In genomic region chr17:80771612-80772005, GRCh38 we compare ENCODE assay signal across 22 cellular contexts.
DNase-seq lines count a peak whose midpoint lies in the region; ATAC-seq, FAIRE-seq and TF ChIP-seq lines count a peak whose summit lies in the region.
"Had no signal": no experiment of that assay in that cellular context is flagged by ENCODE, and none has a peak within 500 bp of the region (broad histone marks: within the 10 kb centered on the region; RNA-seq: fewer than 3 reads in every experiment).

No MANE protein-coding gene starts in this region.

- H4K20me1 ChIP-seq in hepatocyte (ENCODE audit: insufficient read depth, poor library complexity, severe bottlenecking): no peaks in the 10 kb centered on the region

- DNase-seq in T-helper 1 cell (no peak), mesenteric fat pad (ENCODE audit: low spot score) (peak; percentile 71), hepatocyte (ENCODE audit: low spot score) (no peak), pancreas (no peak)
- DNase-seq in activated naive CD8-positive, alpha-beta T cell treated with anti-CD3 and anti-CD28 coated beads, Interleukin-2, amount 10 ng/mL, durations not matched to agents 7 days and 5 days: no peak
- no peak for DNase-seq in activated naive CD8-positive, alpha-beta T cell treated with anti-CD3 and anti-CD28 coated beads for 36 hours
- DNase-seq: BE2C; CD8-positive, alpha-beta T cell; DMS79; NCI-H1436; NCI-H2171; NCI-H748 treated with DMSO at 0.1 percent for 48 hours; Right ventricle myocardium superior had no signal

- ATAC-seq in activated naive CD8-positive, alpha-beta T cell treated with anti-CD3 and anti-CD28 coated beads, Interleukin-2, amount 10 ng/mL, durations not matched to agents 7 days and 5 days (ENCODE audit: low read depth): no peak
- no peak for ATAC-seq in pancreas
- ATAC-seq: CD8-positive, alpha-beta T cell; GM12878; K562; Panc1 had no signal

- no peaks in the 10 kb centered on the region for H3K9me3 Mint-ChIP-seq in T-helper 1 cell treated with Interleukin-12 subunit alpha and Interleukin-12 subunit beta and Interleukin-4 antibody, amounts not matched to agents 30 μg/mL and 1 μg/mL, for 36 hours
- no peaks in the 10 kb centered on the region for H3K9me3 Mint-ChIP-seq in activated naive CD8-positive, alpha-beta T cell treated with anti-CD3 and anti-CD28 coated beads, Interleukin-2, amount 10 ng/mL, durations not matched to agents 7 days and 5 days
- no peaks in the 10 kb centered on the region for H3K9me3 Mint-ChIP-seq in activated naive CD8-positive, alpha-beta T cell treated with anti-CD3 and anti-CD28 coated beads for 36 hours
- H3K9me3 Mint-ChIP-seq: CD8-positive, alpha-beta T cell had no signal

- H3K36me3 Mint-ChIP-seq in T-helper 1 cell treated with Interleukin-12 subunit alpha and Interleukin-12 subunit beta and Interleukin-4 antibody, amounts not matched to agents 30 μg/mL and 1 μg/mL, for 36 hours (ENCODE audit: low read depth): peaks cover 24% of the 10 kb centered on the region
- H3K36me3 Mint-ChIP-seq in activated naive CD8-positive, alpha-beta T cell treated with anti-CD3 and anti-CD28 coated beads, Interleukin-2, amount 10 ng/mL, durations not matched to agents 7 days and 5 days: peaks cover 14% of the 10 kb centered on the region
- H3K36me3 Mint-ChIP-seq in activated naive CD8-positive, alpha-beta T cell treated with anti-CD3 and anti-CD28 coated beads for 36 hours: peaks cover 33% of the 10 kb centered on the region

- H3K9me3 ChIP-seq in thymus (ENCODE audit: control insufficient read depth): no peaks in the 10 kb centered on the region
- no peaks in the 10 kb centered on the region for H3K9me3 ChIP-seq in hepatocyte (ENCODE audit: low read depth)
- no peaks in the 10 kb centered on the region for H3K9me3 ChIP-seq in pancreas
- H3K9me3 ChIP-seq: BE2C, HAP-1 had no signal

- H3K4me1 Mint-ChIP-seq in T-helper 1 cell treated with Interleukin-12 subunit alpha and Interleukin-12 subunit beta and Interleukin-4 antibody, amounts not matched to agents 30 μg/mL and 1 μg/mL, for 36 hours (ENCODE audit: low read depth): peaks cover 57% of the 10 kb centered on the region
- peaks cover 55% of the 10 kb centered on the region for H3K4me1 Mint-ChIP-seq in activated naive CD8-positive, alpha-beta T cell treated with anti-CD3 and anti-CD28 coated beads, Interleukin-2, amount 10 ng/mL, durations not matched to agents 7 days and 5 days
- peaks cover 54% of the 10 kb centered on the region for H3K4me1 Mint-ChIP-seq in activated naive CD8-positive, alpha-beta T cell treated with anti-CD3 and anti-CD28 coated beads for 36 hours

- POLR2A ChIA-PET in activated naive CD8-positive, alpha-beta T cell treated with anti-CD3 and anti-CD28 coated beads, Interleukin-2, amount 10 ng/mL, durations not matched to agents 7 days and 5 days (lab: Charles Lee): interaction anchor here (0.8 to 1.0 kb wide), 2 partner anchors 11 to 13 kb away, joined by 3 read pairs; no protein-coding TSS in a partner anchor

- H3K36me3 ChIP-seq in thymus (ENCODE audit: control insufficient read depth, insufficient read depth) (peaks cover 7% of the 10 kb centered on the region), hepatocyte (replicated peaks; ENCODE audit: insufficient read depth, low read depth) (no peaks in the 10 kb centered on the region), pancreas (no peaks in the 10 kb centered on the region)
- H3K36me3 ChIP-seq: BE2C, HAP-1 had no signal

- no peak for FAIRE-seq in pancreas (lab: Jason Lieb, UNC)
- FAIRE-seq: D721Med, G401.6, GM12878, K562 had no signal

- no peak for TF ChIP-seq CTCF in hepatocyte (IDR thresholded peaks at IDR 0.05; ENCODE audit: poor library complexity)
- no peak for TF ChIP-seq CTCF in pancreas (IDR thresholded peaks at IDR 0.05)

- H3K4me3 Mint-ChIP-seq in T-helper 1 cell treated with Interleukin-12 subunit alpha and Interleukin-12 subunit beta and Interleukin-4 antibody, amounts not matched to agents 30 μg/mL and 1 μg/mL, for 36 hours: no peak overlapping the region
- H3K4me3 Mint-ChIP-seq in activated naive CD8-positive, alpha-beta T cell treated with anti-CD3 and anti-CD28 coated beads, Interleukin-2, amount 10 ng/mL, durations not matched to agents 7 days and 5 days: no peak overlapping the region
- H3K4me3 Mint-ChIP-seq in activated naive CD8-positive, alpha-beta T cell treated with anti-CD3 and anti-CD28 coated beads for 36 hours: no peak overlapping the region
- H3K4me3 Mint-ChIP-seq: CD8-positive, alpha-beta T cell had no signal

- H3K27ac ChIP-seq in thymus (ENCODE audit: low read depth): peak overlapping the region; percentile 43
- no peak overlapping the region for H3K27ac ChIP-seq in hepatocyte
- H3K27ac ChIP-seq in pancreas: no peak overlapping the region
- H3K27ac ChIP-seq: 22Rv1 had no signal

- H3K4me2 ChIP-seq in hepatocyte: no peak overlapping the region

- H3K9me2 ChIP-seq in hepatocyte (replicated peaks; ENCODE audit: insufficient read depth): no peaks in the 10 kb centered on the region

- no peak overlapping the region for H2AFZ ChIP-seq in hepatocyte

- 85% methylated on average over 11 of the region's 11 CpGs for WGBS in thymus
- WGBS in hepatocyte (ENCODE audit: low lambda C conversion rate, missing lambda C conversion rate): 96% methylated on average over 11 of the region's 11 CpGs
- 89 to 92% methylated on average over 11 of the region's 11 CpGs for WGBS in pancreas, 2 donors

- intact Hi-C loops in pancreas (cut with DNase I): no loop called here

- H3K27ac Mint-ChIP-seq in T-helper 1 cell treated with Interleukin-12 subunit alpha and Interleukin-12 subunit beta and Interleukin-4 antibody, amounts not matched to agents 30 μg/mL and 1 μg/mL, for 36 hours: peak overlapping the region; percentile 5
- H3K27ac Mint-ChIP-seq in activated naive CD8-positive, alpha-beta T cell treated with anti-CD3 and anti-CD28 coated beads, Interleukin-2, amount 10 ng/mL, durations not matched to agents 7 days and 5 days: peak overlapping the region; percentile 43
- H3K27ac Mint-ChIP-seq in activated naive CD8-positive, alpha-beta T cell treated with anti-CD3 and anti-CD28 coated beads for 36 hours: no peak overlapping the region
- H3K27ac Mint-ChIP-seq: CD8-positive, alpha-beta T cell had no signal

- no peaks in the 10 kb centered on the region for H3K27me3 ChIP-seq in thymus (ENCODE audit: control insufficient read depth, insufficient read depth)
- H3K27me3 ChIP-seq in hepatocyte: no peaks in the 10 kb centered on the region
- H3K27me3 ChIP-seq in pancreas: no peaks in the 10 kb centered on the region
- H3K27me3 ChIP-seq: BE2C had no signal

- H3K4me3 ChIP-seq in thymus (ENCODE audit: low read length): no peak overlapping the region
- H3K4me3 ChIP-seq in hepatocyte: no peak overlapping the region
- H3K4me3 ChIP-seq in pancreas: no peak overlapping the region
- H3K4me3 ChIP-seq: GM12878, HAP-1, K562 had no signal

- H3K4me1 ChIP-seq in thymus (ENCODE audit: control insufficient read depth, insufficient read depth, low read length): peaks cover 56% of the 10 kb centered on the region
- peaks cover 12% of the 10 kb centered on the region for H3K4me1 ChIP-seq in hepatocyte (ENCODE audit: insufficient read depth)
- H3K4me1 ChIP-seq in pancreas: no peaks in the 10 kb centered on the region
- H3K4me1 ChIP-seq: HAP-1 had no signal

- H3K79me2 ChIP-seq in hepatocyte: no peaks in the 10 kb centered on the region

- H3K27me3 Mint-ChIP-seq in T-helper 1 cell treated with Interleukin-12 subunit alpha and Interleukin-12 subunit beta and Interleukin-4 antibody, amounts not matched to agents 30 μg/mL and 1 μg/mL, for 36 hours (ENCODE audit: low read depth): no peaks in the 10 kb centered on the region
- H3K27me3 Mint-ChIP-seq in activated naive CD8-positive, alpha-beta T cell treated with anti-CD3 and anti-CD28 coated beads, Interleukin-2, amount 10 ng/mL, durations not matched to agents 7 days and 5 days: no peaks in the 10 kb centered on the region
- H3K27me3 Mint-ChIP-seq in activated naive CD8-positive, alpha-beta T cell treated with anti-CD3 and anti-CD28 coated beads for 36 hours: no peaks in the 10 kb centered on the region
